20 cellular contexts compared by ENCODE assay signal in the genomic region with DNA sequence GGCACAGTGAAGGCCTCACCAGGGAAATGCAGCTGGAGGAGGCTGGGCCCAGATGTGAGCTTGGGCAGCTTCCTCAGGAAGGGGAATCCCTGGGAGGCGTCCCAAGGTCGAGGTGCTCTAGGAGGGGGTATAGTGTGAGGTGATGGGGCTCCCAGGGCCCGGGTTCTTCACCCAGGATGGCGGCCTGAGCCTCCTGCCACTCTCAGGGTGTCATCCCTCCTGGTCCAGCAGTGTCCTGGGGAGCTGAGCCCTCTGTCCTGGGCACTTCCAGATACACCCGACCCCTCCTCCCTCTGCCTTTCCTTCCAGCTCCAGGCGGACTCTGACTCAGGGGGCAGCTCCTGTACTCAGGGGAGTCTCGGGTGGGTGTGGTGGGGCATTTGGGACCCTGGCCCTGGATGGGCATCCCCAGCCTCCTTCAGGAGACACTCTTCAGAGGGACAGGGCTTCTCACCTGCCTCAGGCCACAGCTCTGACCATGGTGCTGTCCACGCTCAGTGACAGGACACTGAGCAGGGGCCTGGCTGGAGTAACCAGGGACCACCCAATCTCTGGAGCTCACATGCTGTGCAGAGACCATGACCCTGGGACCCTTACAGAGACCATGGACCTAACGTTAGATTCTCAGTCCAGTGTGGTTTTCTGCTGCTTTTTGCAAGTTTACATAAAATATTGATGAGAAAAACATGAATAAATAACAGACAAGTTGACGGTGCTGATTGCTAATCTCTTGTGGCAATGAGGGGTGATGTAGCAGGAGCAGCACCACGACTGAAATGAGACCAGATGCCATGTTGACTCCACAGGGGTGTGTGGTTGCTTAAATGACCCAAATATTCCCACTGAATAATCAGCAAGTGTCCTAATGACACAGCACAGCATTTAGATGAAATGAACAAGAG.
DNase-seq lines count a peak whose midpoint lies in the region; ATAC-seq and TF ChIP-seq lines count a peak whose summit lies in the region.
"Had no signal": no experiment of that assay in that cellular context is flagged by ENCODE, and none has a peak within 500 bp of the region (broad histone marks: within the 10 kb centered on the region; RNA-seq: fewer than 3 reads in every experiment).

No MANE protein-coding gene starts in this region.

- H3F3A ChIP-seq in Loucy (ENCODE audit: low read depth), result no peaks in the 10 kb centered on the region

- H3K4me1 ChIP-seq in CD8-positive, alpha-beta memory T cell (ENCODE audit: insufficient read depth, low read length), result peaks cover 8% of the 10 kb centered on the region
- H3K4me1 ChIP-seq in Loucy (ENCODE audit: insufficient read depth, low read length, poor library complexity, severe bottlenecking) (peaks cover 36% of the 10 kb centered on the region), ascending aorta (no peaks in the 10 kb centered on the region)
- H3K4me1 ChIP-seq: body of pancreas, esophagus squamous epithelium had no signal

- H2AFZ ChIP-seq in Loucy (ENCODE audit: low read length), result no peak overlapping the region

- POLR2A ChIA-PET in CD8-positive, alpha-beta memory T cell (lab: Charles Lee), result interaction anchor here (1.1 kb wide), 1 partner anchor 26 kb away, joined by 3 read pairs; no protein-coding TSS in a partner anchor

- H3K4me1 Mint-ChIP-seq in CD8-positive, alpha-beta memory T cell, result peaks cover 40 to 52% (median 45%) of the 10 kb centered on the region in 3 donors
- peaks cover 39 to 55% of the 10 kb centered on the region in 2 donors for H3K4me1 Mint-ChIP-seq in effector memory CD8-positive, alpha-beta T cell (ENCODE audit: low read depth in 2 of 2)
- peaks cover 44% of the 10 kb centered on the region for H3K4me1 Mint-ChIP-seq in stimulated activated memory B cell treated with anti-CD40 and anti-IgM and Interleukin-4, amounts not matched to agents 10 μg/mL and 1 μg/mL and 100 μg/mL, for 72 hours

- no peak for DNase-seq in CD8-positive, alpha-beta memory T cell
- no peak for DNase-seq in effector memory CD8-positive, alpha-beta T cell
- DNase-seq in NCI-H526 (lab: John Stamatoyannopoulos, UW) (no peak), ascending aorta (ENCODE audit: low spot score in 2 of 2) (no peak)
- DNase-seq: activated gamma-delta T cell, esophagus squamous epithelium, mesenchymal stem cell, NCI-H1092 treated with DMSO at 0.1 percent for 48 hours, NCI-H748 treated with DMSO at 0.1 percent for 48 hours, spleen had no signal

- no peaks in the 10 kb centered on the region for H3K9me2 ChIP-seq in Loucy (replicated peaks; ENCODE audit: low read depth, low read length)

- no peaks in the 10 kb centered on the region for H3K27me3 ChIP-seq in CD8-positive, alpha-beta memory T cell (ENCODE audit: insufficient read depth, low read length, poor library complexity, severe bottlenecking)
- H3K27me3 ChIP-seq in Loucy (ENCODE audit: insufficient read depth, low read length, poor library complexity, severe bottlenecking) (no peaks in the 10 kb centered on the region), ascending aorta (no peaks in the 10 kb centered on the region)
- H3K27me3 ChIP-seq: body of pancreas, spleen had no signal

- TF ChIP-seq CTCF in Loucy (conservative IDR thresholded peaks at IDR 0.05; ENCODE audit: low read length), result no peak
- TF ChIP-seq CTCF in ascending aorta (IDR thresholded peaks at IDR 0.05), result no peak

- no peaks in the 10 kb centered on the region for H3K36me3 ChIP-seq in CD8-positive, alpha-beta memory T cell (ENCODE audit: insufficient read depth, low read length)
- H3K36me3 ChIP-seq in Loucy (ENCODE audit: insufficient read depth, low read length) (no peaks in the 10 kb centered on the region), ascending aorta (no peaks in the 10 kb centered on the region)
- H3K36me3 ChIP-seq: esophagus squamous epithelium, spleen, thoracic aorta had no signal

- intact Hi-C loops in ascending aorta (cut with DNase I), result no loop called here

- no peaks in the 10 kb centered on the region for H3K9me3 Mint-ChIP-seq in CD8-positive, alpha-beta memory T cell
- H3K9me3 Mint-ChIP-seq in effector memory CD8-positive, alpha-beta T cell, result no peaks in the 10 kb centered on the region
- no peaks in the 10 kb centered on the region for H3K9me3 Mint-ChIP-seq in stimulated activated memory B cell treated with anti-CD40 and anti-IgM and Interleukin-4, amounts not matched to agents 10 μg/mL and 1 μg/mL and 100 μg/mL, for 72 hours
- H3K9me3 Mint-ChIP-seq: activated naive CD8-positive, alpha-beta T cell treated with anti-CD3 and anti-CD28 coated beads, Interleukin-2, amount 50 U/mL, for 24 hours; CD4-positive, CD25-positive, alpha-beta regulatory T cell had no signal

- H3K27ac Mint-ChIP-seq in CD8-positive, alpha-beta memory T cell, result peak overlapping the region; percentile 30 to 91 (median 81)
- H3K27ac Mint-ChIP-seq in effector memory CD8-positive, alpha-beta T cell, result peak overlapping the region; percentile 81 to 87
- H3K27ac Mint-ChIP-seq in stimulated activated memory B cell treated with anti-CD40 and anti-IgM and Interleukin-4, amounts not matched to agents 10 μg/mL and 1 μg/mL and 100 μg/mL, for 72 hours, result peak overlapping the region; percentile 24
- H3K27ac Mint-ChIP-seq: activated naive CD8-positive, alpha-beta T cell treated with anti-CD3 and anti-CD28 coated beads, Interleukin-2, amount 50 U/mL, for 24 hours had no signal

- no peaks in the 10 kb centered on the region for H3K36me3 Mint-ChIP-seq in CD8-positive, alpha-beta memory T cell
- no peaks in the 10 kb centered on the region for H3K36me3 Mint-ChIP-seq in effector memory CD8-positive, alpha-beta T cell (ENCODE audit: insufficient read depth)
- no peaks in the 10 kb centered on the region for H3K36me3 Mint-ChIP-seq in stimulated activated memory B cell treated with anti-CD40 and anti-IgM and Interleukin-4, amounts not matched to agents 10 μg/mL and 1 μg/mL and 100 μg/mL, for 72 hours
- H3K36me3 Mint-ChIP-seq: CD4-positive, CD25-positive, alpha-beta regulatory T cell had no signal

- CTCF ChIA-PET in CD8-positive, alpha-beta memory T cell (lab: Charles Lee), result interaction anchor here (0.8 to 7.4 kb wide), 34 partner anchors 9 to 210 kb away, joined by 3 to 178 read pairs (median 6); a partner anchor contains a TSS

- no peaks in the 10 kb centered on the region for H3K79me2 ChIP-seq in Loucy (ENCODE audit: insufficient read depth, low read length)

- ATAC-seq in effector memory CD8-positive, alpha-beta T cell (replicated peaks), result peak; percentile 12
- ATAC-seq in stimulated activated memory B cell treated with anti-CD40 and anti-IgM and Interleukin-4, amounts not matched to agents 10 μg/mL and 1 μg/mL and 100 μg/mL, for 72 hours, result no peak
- ATAC-seq in HG03095 (IDR thresholded peaks at IDR 0.05; ENCODE audit: unreplicated experiment), result no peak
- no peak for ATAC-seq in HG03025 (IDR thresholded peaks at IDR 0.05; ENCODE audit: low FRiP score, unreplicated experiment)

- no peaks in the 10 kb centered on the region for H3K9me3 ChIP-seq in CD8-positive, alpha-beta memory T cell (ENCODE audit: low read length)
- H3K9me3 ChIP-seq in Loucy (ENCODE audit: insufficient read depth, low read depth, low read length) (no peaks in the 10 kb centered on the region), ascending aorta (no peaks in the 10 kb centered on the region)
- H3K9me3 ChIP-seq: body of pancreas, esophagus squamous epithelium, spleen, thoracic aorta had no signal

- no peak overlapping the region for H3K27ac ChIP-seq in CD8-positive, alpha-beta memory T cell (ENCODE audit: low read depth, low read length)
- H3K27ac ChIP-seq in ascending aorta, result no peak overlapping the region
- H3K27ac ChIP-seq: body of pancreas, esophagus squamous epithelium, RWPE1, thoracic aorta, VCaP had no signal

- peak overlapping the region; percentile 38 for H3K9ac ChIP-seq in Loucy (ENCODE audit: low read depth, low read length, poor library complexity, severe bottlenecking)

- H3K4me3 Mint-ChIP-seq in CD8-positive, alpha-beta memory T cell, result peak overlapping the region in 3 of 7 donors; percentile 35 to 73 (median 66)
- H3K4me3 Mint-ChIP-seq in effector memory CD8-positive, alpha-beta T cell, result peak overlapping the region; percentile 27 to 68
- H3K4me3 Mint-ChIP-seq in stimulated activated memory B cell treated with anti-CD40 and anti-IgM and Interleukin-4, amounts not matched to agents 10 μg/mL and 1 μg/mL and 100 μg/mL, for 72 hours, result no peak overlapping the region
- H3K4me3 Mint-ChIP-seq: activated naive CD8-positive, alpha-beta T cell treated with anti-CD3 and anti-CD28 coated beads, Interleukin-2, amount 50 U/mL, for 24 hours; CD4-positive, CD25-positive, alpha-beta regulatory T cell had no signal

- H4K20me1 ChIP-seq in Loucy (ENCODE audit: insufficient read depth, low read length, poor library complexity, severe bottlenecking), result no peaks in the 10 kb centered on the region

- peaks cover 5 to 10% of the 10 kb centered on the region in 2 donors for H3K27me3 Mint-ChIP-seq in CD8-positive, alpha-beta memory T cell
- no peaks in the 10 kb centered on the region for H3K27me3 Mint-ChIP-seq in effector memory CD8-positive, alpha-beta T cell
- H3K27me3 Mint-ChIP-seq in stimulated activated memory B cell treated with anti-CD40 and anti-IgM and Interleukin-4, amounts not matched to agents 10 μg/mL and 1 μg/mL and 100 μg/mL, for 72 hours, result no peaks in the 10 kb centered on the region

- H3K4me2 ChIP-seq in Loucy (ENCODE audit: low read depth, low read length, poor library complexity, severe bottlenecking), result peak overlapping the region; percentile 38

- H3K4me3 ChIP-seq in CD8-positive, alpha-beta memory T cell (ENCODE audit: low read length), result no peak overlapping the region
- H3K4me3 ChIP-seq in Loucy (ENCODE audit: low read length, poor library complexity, severe bottlenecking) (no peak overlapping the region), ascending aorta (no peak overlapping the region)
- H3K4me3 ChIP-seq: body of pancreas, esophagus squamous epithelium, spleen, thoracic aorta had no signal

Comparison
In these comparisons a context has a peak if more than half of its experiments do, and no peak if none do; other contexts are left out.
1. H3K27ac Mint-ChIP-seq: peak in every context shown above with its lines; median percentile 84 in effector memory CD8-positive, alpha-beta T cell; 81 in CD8-positive, alpha-beta memory T cell; 24 in stimulated activated memory B cell treated with anti-CD40 and anti-IgM and Interleukin-4, amounts not matched to agents 10 μg/mL and 1 μg/mL and 100 μg/mL, for 72 hours.